In genomic region chr6:9101920-9102319, GRCh38 we compare ENCODE assay signal across 23 cellular contexts.
DNase-seq lines count a peak whose midpoint lies in the region; ATAC-seq, FAIRE-seq and TF ChIP-seq lines count a peak whose summit lies in the region.
"Had no signal": no experiment of that assay in that cellular context is flagged by ENCODE, and none has a peak within 500 bp of the region (broad histone marks: within the 10 kb centered on the region; RNA-seq: fewer than 3 reads in every experiment).

No MANE protein-coding gene starts in this region.

- TF ChIP-seq CTCF in right lobe of liver (IDR thresholded peaks at IDR 0.05) (no peak), HepG2 (CRISPR knock-in tag; IDR thresholded peaks at IDR 0.05) (no peak), RWPE1 (conservative IDR thresholded peaks at IDR 0.05; ENCODE audit: low read depth) (no peak)

- no peaks in the 10 kb centered on the region for H3K36me3 ChIP-seq in right lobe of liver
- H3K36me3 ChIP-seq in HepG2 (replicated peaks in 1 of 2; ENCODE audit: control insufficient read depth in 1 of 2, insufficient read depth in 2 of 2, low read length in 2 of 2) = no peaks in the 10 kb centered on the region
- no peaks in the 10 kb centered on the region for H3K36me3 ChIP-seq in SK-N-MC (ENCODE audit: insufficient read depth, low read length)
- H3K36me3 ChIP-seq: BE2C had no signal

- no peaks in the 10 kb centered on the region for H3K79me2 ChIP-seq in HepG2 (ENCODE audit: insufficient read depth, low read length)

- TF ChIP-seq POLR2A in right lobe of liver (IDR thresholded peaks at IDR 0.05) = no peak
- TF ChIP-seq POLR2A in HepG2 (IDR thresholded peaks at IDR 0.05; ENCODE audit: insufficient read depth in 1 of 2, low read depth in 2 of 2, low read length in 2 of 2) = no peak

- DNase-seq in right lobe of liver (no peak), HepG2 (ENCODE audit: low spot score) (no peak), SK-N-MC (ENCODE audit: low read depth, low spot score) (no peak), left lobe of liver (ENCODE audit: low spot score) (no peak), RWPE1 (ENCODE audit: low spot score) (no peak)
- DNase-seq: ACHN; BE2C; C1 segment of cervical spinal cord; CD4-positive, CD25-positive, alpha-beta regulatory T cell; CD8-positive, alpha-beta memory T cell; COR-L47; DMS 273 treated with DMSO at 0.1 percent for 48 hours; DMS79; GDM1; GOT3; H7; HFFc6; IMR-90 had no signal

- H3K27ac ChIP-seq in right lobe of liver (peak overlapping the region in 1 of 3 donors; percentile 86), HepG2 (ENCODE audit: extremely low read length, insufficient read depth, low read length) (no peak overlapping the region), SK-N-MC (peak overlapping the region; percentile 90), RWPE1 (no peak overlapping the region)
- H3K27ac ChIP-seq: HL-60 had no signal

- WGBS in right lobe of liver (ENCODE audit: insufficient coverage, low coverage, low lambda C conversion rate, missing lambda C conversion rate) = 37% methylated on average over 4 of the region's 4 CpGs
- WGBS in HepG2 (ENCODE audit: low lambda C conversion rate) = under 1% methylated on average over 4 of the region's 4 CpGs

- H3K4me1 ChIP-seq in right lobe of liver (peaks cover 0 to 36% (median 5%) of the 10 kb centered on the region in 4 donors), HepG2 (ENCODE audit: insufficient read depth, low read length) (no peaks in the 10 kb centered on the region)
- H3K4me1 ChIP-seq: BE2C had no signal

- in situ Hi-C loops in HepG2 (cut with HindIII; ENCODE audit: extremely low pct_ligation_motif_present, low pct_unique_long_range_greater_than_20kb) = no loop called here

- no peaks in the 10 kb centered on the region for H4K20me1 ChIP-seq in HepG2 (ENCODE audit: insufficient read depth, low read length)

- H2AFZ ChIP-seq in HepG2 (ENCODE audit: low read length) = no peak overlapping the region

- TF ChIP-seq EP300 in HepG2 (IDR thresholded peaks at IDR 0.05; ENCODE audit: low read depth in 2 of 2, low read length in 2 of 2) (no peak), HepG2 (CRISPR knock-in tag; IDR thresholded peaks at IDR 0.05; ENCODE audit: borderline replicate concordance) (no peak)

- peak in 3 of 4 donors; percentile 20 to 64 (median 55) for ATAC-seq in right lobe of liver
- ATAC-seq in HepG2 = no peak
- peak; percentile 24 for ATAC-seq in left lobe of liver
- no peak for ATAC-seq in GM21526 (IDR thresholded peaks at IDR 0.05; ENCODE audit: low FRiP score, unreplicated experiment)
- ATAC-seq: HCT116 had no signal

- H3K9me3 ChIP-seq in right lobe of liver (no peaks in the 10 kb centered on the region), HepG2 (ENCODE audit: low read length) (peaks cover 4% of the 10 kb centered on the region; the same call in 1 of the 2 replicates), SK-N-MC (ENCODE audit: low read depth, low read length) (no peaks in the 10 kb centered on the region)
- H3K9me3 ChIP-seq: BE2C had no signal

- H3K4me3 ChIP-seq in right lobe of liver = no peak overlapping the region
- H3K4me3 ChIP-seq in HepG2 (replicated peaks in 1 of 3; ENCODE audit: insufficient read depth in 1 of 3, low read depth in 2 of 3, low read length in 3 of 3) = no peak overlapping the region
- no peak overlapping the region for H3K4me3 ChIP-seq in SK-N-MC

- intact Hi-C loops in right lobe of liver (cut with DNase I) = no loop called here
- intact Hi-C loops in HepG2 (cut with micrococcal nuclease; ENCODE audit: unreplicated experiment) = no loop called here

- BruUV-seq in HepG2 (replicated peaks; lab: Mats Ljungman, UMichigan) = no TSS peak

- no peak overlapping the region for H3K9ac ChIP-seq in HepG2 (ENCODE audit: insufficient read depth, low read depth, low read length)
- H3K9ac ChIP-seq in SK-N-MC (ENCODE audit: insufficient read length) = no peak overlapping the region

- CTCF ChIA-PET in HepG2 (lab: Yijun Ruan, JAX; ENCODE audit: low intra/inter-chr PET ratio, low total read pairs) = no interaction called here
- CTCF ChIA-PET in RWPE1 (lab: Yijun Ruan, JAX) = no interaction called here

- H3K4me2 ChIP-seq in HepG2 (ENCODE audit: low read depth, low read length) = no peak overlapping the region

- FAIRE-seq in HepG2 (lab: Jason Lieb, UNC) = no peak
- FAIRE-seq: GM12892, GM18507 had no signal

- POLR2A ChIA-PET in HepG2 (lab: Yijun Ruan, JAX) = no interaction called here
- POLR2A ChIA-PET in RWPE1 (lab: Yijun Ruan, JAX; ENCODE audit: low non-redundant PET) = no interaction called here

- H3K27me3 ChIP-seq in right lobe of liver (no peaks in the 10 kb centered on the region), HepG2 (ENCODE audit: control insufficient read depth in 1 of 2, insufficient read depth in 2 of 2, low read length in 2 of 2) (no peaks in the 10 kb centered on the region)
- H3K27me3 ChIP-seq: BE2C had no signal

- TF ChIP-seq RAD21 in HepG2 (CRISPR knock-in tag; IDR thresholded peaks at IDR 0.05) = no peak

TF ChIP-seq in HepG2, 621 proteins besides CTCF, POLR2A, EP300 and RAD21:
- TF ChIP-seq REL (CRISPR knock-in tag; conservative IDR thresholded peaks at IDR 0.05) (no peak), MEIS2 (CRISPR knock-in tag; IDR thresholded peaks at IDR 0.05) (no peak), IRF9 (CRISPR knock-in tag; IDR thresholded peaks at IDR 0.05; ENCODE audit: borderline replicate concordance) (no peak), ZNF782 (CRISPR knock-in tag; IDR thresholded peaks at IDR 0.05; ENCODE audit: borderline replicate concordance) (no peak), CBX1 (IDR thresholded peaks at IDR 0.05; ENCODE audit: low read depth) (no peak), SOX6 (IDR thresholded peaks at IDR 0.05) (no peak), SOX6 (CRISPR knock-in tag; IDR thresholded peaks at IDR 0.05) (no peak), HMGA1 (CRISPR knock-in tag; conservative IDR thresholded peaks at IDR 0.05) (no peak), ZBTB8A (CRISPR knock-in tag; IDR thresholded peaks at IDR 0.05; ENCODE audit: borderline replicate concordance, low read depth) (no peak), TEAD3 (CRISPR knock-in tag; optimal IDR thresholded peaks at IDR 0.05; ENCODE audit: borderline replicate concordance) (no peak), ZMYM3 (CRISPR knock-in tag; IDR thresholded peaks at IDR 0.05) (no peak), RNF2 (conservative IDR thresholded peaks at IDR 0.05; ENCODE audit: low read depth) (no peak), ZBTB7B (CRISPR knock-in tag; IDR thresholded peaks at IDR 0.05) (no peak)

Comparison
In these comparisons a context has a peak if more than half of its experiments do, and no peak if none do; other contexts are left out.
1. ATAC-seq: peak in right lobe of liver (3 of 4) and left lobe of liver (single experiment); none in HepG2 (single experiment) and GM21526 (single experiment).